11 cellular contexts compared by ENCODE assay signal in the genomic region with DNA sequence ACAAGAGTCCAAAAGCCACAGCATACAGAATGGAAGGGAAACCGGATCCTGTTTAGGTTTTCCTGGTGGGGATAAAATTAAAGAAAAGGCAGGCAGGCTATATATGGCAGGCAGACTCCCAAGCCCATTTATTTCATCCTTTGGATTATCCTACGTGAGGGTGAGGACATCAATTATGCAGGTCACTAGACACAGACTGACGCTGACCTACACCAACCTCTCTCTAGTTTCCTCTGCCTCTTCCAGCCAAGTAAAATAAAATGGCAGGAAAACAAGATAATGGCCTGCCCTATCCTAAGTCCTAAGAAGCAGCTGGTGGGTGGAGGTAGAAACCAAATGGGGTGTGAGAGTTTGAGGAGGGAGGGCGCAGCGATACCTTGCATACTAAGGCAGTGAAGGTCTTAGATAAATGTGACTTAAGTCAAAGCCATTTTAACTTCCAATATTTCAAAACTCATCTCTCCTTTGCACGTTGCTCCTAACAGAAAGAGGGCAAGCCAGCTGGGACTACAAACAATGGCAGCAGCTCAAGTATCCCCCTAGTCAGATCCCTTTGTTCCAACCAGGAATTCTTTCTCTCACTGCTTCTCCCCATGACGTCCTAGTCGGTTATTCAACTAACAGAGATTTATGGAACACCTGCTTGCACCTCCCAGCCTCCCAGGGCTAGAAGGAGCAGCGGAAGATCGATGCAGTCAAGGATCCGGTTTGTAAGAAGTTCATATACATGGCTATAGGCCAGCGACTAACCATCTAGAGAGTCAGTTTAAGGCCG.
DNase-seq lines count a peak whose midpoint lies in the region; ATAC-seq and TF ChIP-seq lines count a peak whose summit lies in the region.
"Had no signal": no experiment of that assay in that cellular context is flagged by ENCODE, and none has a peak within 500 bp of the region (broad histone marks: within the 10 kb centered on the region; RNA-seq: fewer than 3 reads in every experiment).

No MANE protein-coding gene starts in this region.

- no peak overlapping the region for H2AFZ ChIP-seq in fibroblast of lung (ENCODE audit: low read length)

- H3K9me3 ChIP-seq in SJSA1 (replicated peaks) (no peaks in the 10 kb centered on the region), fibroblast of lung (ENCODE audit: control insufficient read depth, insufficient read depth, low read depth, low read length) (no peaks in the 10 kb centered on the region), HAP-1 (no peaks in the 10 kb centered on the region)

- peak; percentile 4 for DNase-seq in NCI-H1092 (lab: John Stamatoyannopoulos, UW)
- no peak for DNase-seq in SJSA1 (ENCODE audit: low read depth in 1 of 2, low spot score in 2 of 2)
- peak in 1 of 2 donors; percentile 64 for DNase-seq in fibroblast of lung (ENCODE audit: low read depth in 2 of 2)
- peak; percentile 66 for DNase-seq in retina
- DNase-seq in HAP-1 (ENCODE audit: low spot score in 2 of 2): no peak
- DNase-seq: left cardiac atrium; NCI-H774; stimulated activated CD4-positive, alpha-beta T cell treated with anti-CD3 and anti-CD28 coated beads, Interleukin-12 subunit alpha, Interleukin-12 subunit beta, amount 100 ng/mL, for 4 hours; T-helper 2 cell had no signal

- H3K36me3 ChIP-seq in SJSA1 (peaks cover 30% of the 10 kb centered on the region), fibroblast of lung (ENCODE audit: control insufficient read depth, insufficient read depth, low read length) (peaks cover 10% of the 10 kb centered on the region), HAP-1 (replicated peaks) (peaks cover 3% of the 10 kb centered on the region; the same call in 1 of the 2 replicates)

- no peak for ATAC-seq in GM18502 (IDR thresholded peaks at IDR 0.05; ENCODE audit: poor library complexity, unreplicated experiment)
- ATAC-seq in GM21360 (IDR thresholded peaks at IDR 0.05; ENCODE audit: unreplicated experiment): no peak

- H3K4me3 ChIP-seq in SJSA1 (no peak overlapping the region), fibroblast of lung (replicated peaks in 1 of 4; ENCODE audit: control extremely low read depth in 1 of 4, insufficient read depth in 1 of 4, low read depth in 3 of 4, low read length in 4 of 4) (no peak overlapping the region), HAP-1 (no peak overlapping the region)

- H3K27ac ChIP-seq in SJSA1 (peak overlapping the region; percentile 35), fibroblast of lung (ENCODE audit: insufficient read depth, low read length) (peak overlapping the region; percentile 55)

- H3K4me2 ChIP-seq in fibroblast of lung (ENCODE audit: extremely low read depth, insufficient read depth, low read length): no peak overlapping the region

- in situ Hi-C loops in HAP-1 (cut with MboI; ENCODE audit: low sequenced_read_pairs): no loop called here

- H4K20me1 ChIP-seq in fibroblast of lung (ENCODE audit: control insufficient read depth, extremely low read depth, insufficient read depth, low read length): no peaks in the 10 kb centered on the region

- no peak overlapping the region for H3K9ac ChIP-seq in fibroblast of lung (ENCODE audit: insufficient read depth, low read length)

- H3K79me2 ChIP-seq in fibroblast of lung (ENCODE audit: control insufficient read depth, insufficient read depth, low read length): no peaks in the 10 kb centered on the region

- no peak for TF ChIP-seq CTCF in fibroblast of lung (conservative IDR thresholded peaks at IDR 0.05 in 1 of 2, IDR thresholded peaks at IDR 0.05 in 1 of 2; ENCODE audit: low read depth in 1 of 2, low read length in 2 of 2)

- peaks cover 33% of the 10 kb centered on the region for H3K4me1 ChIP-seq in SJSA1 (replicated peaks)
- peaks cover 10% of the 10 kb centered on the region for H3K4me1 ChIP-seq in fibroblast of lung (ENCODE audit: control insufficient read depth, extremely low read depth, insufficient read depth, low read length)
- no peaks in the 10 kb centered on the region for H3K4me1 ChIP-seq in HAP-1

- H3K27me3 ChIP-seq in SJSA1 (replicated peaks) (no peaks in the 10 kb centered on the region), fibroblast of lung (ENCODE audit: control insufficient read depth, insufficient read depth, low read length) (no peaks in the 10 kb centered on the region), HAP-1 (ENCODE audit: low read depth) (no peaks in the 10 kb centered on the region)

Comparison
In these comparisons a context has a peak if more than half of its experiments do, and no peak if none do; other contexts are left out.
1. DNase-seq: peak in NCI-H1092 (single experiment) and retina (single experiment); none in SJSA1 (0 of 2) and HAP-1 (0 of 2).